In the genomic region with DNA sequence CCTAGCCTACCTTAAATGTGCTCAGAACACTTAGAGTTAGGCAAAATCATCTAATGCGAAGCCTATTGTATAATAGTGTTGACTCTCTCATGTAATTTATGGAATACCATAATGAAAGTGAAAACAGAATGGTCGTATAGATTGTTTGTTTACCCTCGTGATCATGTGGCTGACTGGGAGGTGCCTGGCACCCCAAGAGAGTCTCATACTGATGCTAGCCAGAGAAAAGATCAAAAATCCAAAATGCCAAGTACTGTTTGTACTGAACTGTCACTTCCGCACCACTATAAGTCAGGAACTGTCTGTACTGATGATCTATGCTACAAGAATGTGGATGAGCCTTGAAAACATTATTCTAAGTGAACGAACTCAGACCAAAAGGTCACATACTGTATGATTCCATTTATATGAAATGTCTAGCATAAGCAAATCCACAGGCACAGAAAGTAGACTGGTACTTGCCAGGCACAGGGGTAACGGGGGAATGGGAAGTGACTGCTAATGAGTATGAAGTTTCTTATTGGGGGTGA, we compare ENCODE assay signal across 8 cellular contexts. TPM values are rescaled to one million over a fixed set of nuclear protein-coding genes. Genes with fewer than 3 reads are reported as not detected.
A peak's percentile ranks its signal among the peaks of the same experiment; 100 is the strongest.
DNase-seq lines count a peak whose midpoint lies in the region; ATAC-seq and TF ChIP-seq lines count a peak whose summit lies in the region.

No MANE protein-coding gene starts in this region.

- intact Hi-C loops in CD14-positive monocyte (cut with micrococcal nuclease) (no loop called here), tibial artery (cut with DNase I; ENCODE audit: low total_unique reads) (no loop called here)

- WGBS in lung, 2 donors: 26 to 33% methylated on average over 6 of the region's 6 CpGs

- CTCF ChIA-PET in GM10248 (lab: Yijun Ruan, JAX): interaction anchor here (1.4 kb wide), 3 partner anchors 9 to 20 kb away, joined by 3 to 4 read pairs (median 3); no protein-coding TSS in a partner anchor

- H3K36me3 Mint-ChIP-seq in CD14-positive monocyte: peaks cover 62 to 66% of the 10 kb centered on the region in 2 donors
- peaks cover 14% of the 10 kb centered on the region for H3K36me3 Mint-ChIP-seq in chondrocyte (ENCODE audit: low read depth)

- H3K4me1 ChIP-seq in lung (ENCODE audit: control insufficient read depth in 2 of 2, insufficient read depth in 2 of 2, low read length in 2 of 2) (peaks cover 17 to 28% of the 10 kb centered on the region in 2 donors), tibial artery (peaks cover 8 to 77% (median 41%) of the 10 kb centered on the region in 4 donors)

- peak; percentile 73 for ATAC-seq in lung (ENCODE audit: insufficient read depth, low FRiP score)
- no peak for ATAC-seq in HG02642 (IDR thresholded peaks at IDR 0.05; ENCODE audit: poor library complexity, unreplicated experiment)

- H3K4me3 ChIP-seq in lung: no peak overlapping the region
- H3K4me3 ChIP-seq in tibial artery: peak overlapping the region in 1 of 2 donors; percentile 9

- H3K27me3 ChIP-seq in lung (ENCODE audit: control insufficient read depth, insufficient read depth) (no peaks in the 10 kb centered on the region), tibial artery (no peaks in the 10 kb centered on the region)

- TF ChIP-seq CTCF in CD14-positive monocyte (IDR thresholded peaks at IDR 0.05) (no peak), chondrocyte (IDR thresholded peaks at IDR 0.05) (no peak), lung (IDR thresholded peaks at IDR 0.05; ENCODE audit: control extremely low read depth, extremely low read depth) (no peak), tibial artery (IDR thresholded peaks at IDR 0.05) (no peak), GM10248 (IDR thresholded peaks at IDR 0.05; ENCODE audit: control extremely low read depth, extremely low read depth, low read depth, missing control alignments) (no peak)

- peak overlapping the region; percentile 46 to 84 for H3K27ac ChIP-seq in lung (ENCODE audit: low read depth in 1 of 2, low read length in 1 of 2)
- peak overlapping the region; percentile 80 to 82 for H3K27ac ChIP-seq in tibial artery

- H3K9me3 Mint-ChIP-seq in CD14-positive monocyte (no peaks in the 10 kb centered on the region), chondrocyte (ENCODE audit: low read depth) (peaks cover 7% of the 10 kb centered on the region)

- H3K36me3 ChIP-seq in lung (ENCODE audit: control insufficient read depth in 2 of 2, insufficient read depth in 2 of 2, low read length in 2 of 2): peaks cover 0 to 6% of the 10 kb centered on the region in 2 donors
- no peaks in the 10 kb centered on the region for H3K36me3 ChIP-seq in tibial artery

- POLR2A ChIA-PET in GM10248 (lab: Yijun Ruan, JAX): no interaction called here

- peak overlapping the region; percentile 6 to 66 for H3K4me3 Mint-ChIP-seq in CD14-positive monocyte
- H3K4me3 Mint-ChIP-seq in chondrocyte (ENCODE audit: unreplicated experiment): peak overlapping the region; percentile 43

- H3K9me3 ChIP-seq in lung (ENCODE audit: control insufficient read depth in 2 of 2, insufficient read depth in 1 of 2, low read length in 1 of 2) (peaks cover 0 to 3% of the 10 kb centered on the region in 2 donors), tibial artery (no peaks in the 10 kb centered on the region)

- H3K4me1 Mint-ChIP-seq in CD14-positive monocyte: peaks cover 23% of the 10 kb centered on the region
- H3K4me1 Mint-ChIP-seq in chondrocyte (ENCODE audit: low read depth): peaks cover 83% of the 10 kb centered on the region

- no peak for DNase-seq in CD14-positive monocyte (ENCODE audit: low spot score)
- peak; percentile 32 for DNase-seq in NCI-H1436 (lab: John Stamatoyannopoulos, UW)
- no peak for DNase-seq in chondrocyte (ENCODE audit: low spot score)
- DNase-seq in lung (ENCODE audit: low spot score): no peak
- DNase-seq in tibial artery: no peak
- no peak for DNase-seq in GM10248 (ENCODE audit: extremely low spot score)
- DNase-seq in stimulated activated CD8-positive, alpha-beta memory T cell treated with anti-CD3 and anti-CD28 coated beads, Interleukin-4, amount 100 ng/mL, for 48 hours: no peak

- no peaks in the 10 kb centered on the region for H3K27me3 Mint-ChIP-seq in CD14-positive monocyte (ENCODE audit: low read depth in 3 of 3)
- no peaks in the 10 kb centered on the region for H3K27me3 Mint-ChIP-seq in chondrocyte (ENCODE audit: low read depth)

- H3K27ac Mint-ChIP-seq in CD14-positive monocyte (peak overlapping the region in 6 of 7 donors; percentile 26 to 94 (median 58)), chondrocyte (ENCODE audit: unreplicated experiment) (peak overlapping the region; percentile 92)

RNA-seq across cellular contexts. Expression of a gene that starts 22.4 kb away (rescaled TPM):
- polyA plus RNA-seq in CD14-positive monocyte: 1 to 10 TPM; 1.4 to 5.8 TPM
- 31.9 to 35.0 TPM (median 33.8 TPM) in 3 replicates for total RNA-seq in chondrocyte
- total RNA-seq in lung: 10 to 100 TPM; 45.2 to 46.4 TPM
- 10 to 100 TPM; 14.2 to 15.1 TPM for polyA plus RNA-seq in lung
